Comparison of ENCODE assay signal across 10 cellular contexts in genomic region chr5:135214897-135215616, GRCh38.
DNase-seq lines count a peak whose midpoint lies in the region; ATAC-seq and TF ChIP-seq lines count a peak whose summit lies in the region.
"Had no signal": no experiment of that assay in that cellular context is flagged by ENCODE, and none has a peak within 500 bp of the region (broad histone marks: within the 10 kb centered on the region; RNA-seq: fewer than 3 reads in every experiment).

No MANE protein-coding gene starts in this region.

- no peak overlapping the region for H3K27ac ChIP-seq in GM23248
- H3K27ac ChIP-seq: gastrocnemius medialis had no signal

- H4K20me1 ChIP-seq in GM23248 (ENCODE audit: insufficient read depth): no peaks in the 10 kb centered on the region

- H3K4me1 ChIP-seq in GM23248 (ENCODE audit: insufficient read depth): no peaks in the 10 kb centered on the region; the same call in none of the 2 replicates

- peak; percentile 46 for DNase-seq in GM23248
- peak; percentile 91 for DNase-seq in SIG-M5 treated with dmso at 0.1 percent for 504 hours (lab: John Stamatoyannopoulos, UW; ENCODE audit: unreplicated experiment)
- peak; percentile 46 for DNase-seq in fibroblast of the aortic adventitia (ENCODE audit: low read depth)
- DNase-seq in skeletal muscle cell (ENCODE audit: low read depth): peak; percentile 39
- no peak for DNase-seq in NCI-H2196 (lab: John Stamatoyannopoulos, UW; ENCODE audit: unreplicated experiment)
- DNase-seq in activated T-cell treated with anti-CD3 and anti-CD28 coated beads for 4 hours: no peak
- DNase-seq: gastrocnemius medialis, NCI-H1092, T-helper 9 cell had no signal

- H3K9me2 ChIP-seq in GM23248 (ENCODE audit: insufficient read depth): no peaks in the 10 kb centered on the region

- H3K4me3 ChIP-seq in GM23248 (no peak overlapping the region), fibroblast of the aortic adventitia (ENCODE audit: low read depth, low read length) (no peak overlapping the region), skeletal muscle cell (ENCODE audit: low read depth, low read length) (no peak overlapping the region)
- H3K4me3 ChIP-seq: gastrocnemius medialis had no signal

- no peak for TF ChIP-seq CTCF in fibroblast of the aortic adventitia (IDR thresholded peaks at IDR 0.05; ENCODE audit: insufficient read depth, low read length)

- H3K79me2 ChIP-seq in GM23248 (ENCODE audit: insufficient read depth): no peaks in the 10 kb centered on the region

- H2AFZ ChIP-seq in GM23248: no peak overlapping the region

- WGBS in GM23248 (ENCODE audit: low coverage in 1 of 2, low lambda C conversion rate in 2 of 2, missing lambda C conversion rate in 2 of 2), 2 experiments: 66% methylated on average over 7 of the region's 7 CpGs

- no peak for ATAC-seq in GM21528 (IDR thresholded peaks at IDR 0.05; ENCODE audit: low FRiP score, unreplicated experiment)

- no peaks in the 10 kb centered on the region for H3K9me3 ChIP-seq in GM23248 (ENCODE audit: low read depth)
- H3K9me3 ChIP-seq: gastrocnemius medialis had no signal

- H3K27me3 ChIP-seq in GM23248 (replicated peaks; ENCODE audit: insufficient read depth): peaks cover 5% of the 10 kb centered on the region
- H3K27me3 ChIP-seq: gastrocnemius medialis had no signal

- H3K9ac ChIP-seq in GM23248: no peak overlapping the region

- in situ Hi-C loops in GM23248 (cut with MboI): no loop called here

- H3K4me2 ChIP-seq in GM23248 (ENCODE audit: unreplicated experiment): no peak overlapping the region

- H3F3A ChIP-seq in GM23248 (ENCODE audit: insufficient read depth): no peaks in the 10 kb centered on the region; the same call in 1 of the 2 replicates

- no peaks in the 10 kb centered on the region for H3K36me3 ChIP-seq in GM23248 (ENCODE audit: low read depth)
- H3K36me3 ChIP-seq: gastrocnemius medialis had no signal

Comparison
In these comparisons a context has a peak if more than half of its experiments do, and no peak if none do; other contexts are left out.
1. DNase-seq: peak in GM23248 (single experiment), SIG-M5 treated with dmso at 0.1 percent for 504 hours (single experiment), fibroblast of the aortic adventitia (single experiment) and skeletal muscle cell (single experiment); none in NCI-H2196 (single experiment) and activated T-cell treated with anti-CD3 and anti-CD28 coated beads for 4 hours (single experiment).